Comparison of ENCODE assay signal across 9 cellular contexts in the genomic region with DNA sequence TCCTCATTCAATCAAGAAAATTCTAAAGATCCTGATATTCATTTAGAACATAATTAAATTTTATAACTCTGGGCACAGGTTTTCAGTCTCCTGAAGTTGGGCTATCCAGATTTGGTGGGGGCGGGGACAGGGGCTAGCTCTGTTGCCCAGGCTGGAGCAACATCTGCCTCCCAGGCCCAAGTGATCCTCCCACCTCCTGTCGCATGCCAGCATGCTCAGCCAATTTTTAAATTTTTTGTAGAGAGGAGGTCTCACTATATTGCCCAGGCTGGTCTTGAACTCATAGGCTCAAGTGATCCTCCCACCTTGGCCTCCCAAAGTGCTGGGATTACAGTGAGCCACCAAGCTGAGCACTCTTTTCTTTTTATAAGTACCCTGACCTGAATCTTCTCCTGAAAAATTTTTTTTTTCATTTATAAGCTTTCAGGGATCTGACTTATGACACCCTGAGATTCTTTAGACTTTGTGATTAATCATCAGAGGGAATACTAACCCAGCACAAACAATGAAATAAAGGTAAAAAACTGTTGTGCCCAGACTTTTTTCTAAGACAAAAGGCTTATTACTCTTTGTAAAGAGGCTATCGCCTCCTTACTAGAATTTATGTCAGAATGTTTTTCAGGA.
A peak's percentile ranks its signal among the peaks of the same experiment; 100 is the strongest.
DNase-seq lines count a peak whose midpoint lies in the region; ATAC-seq and TF ChIP-seq lines count a peak whose summit lies in the region.
"Had no signal": no experiment of that assay in that cellular context is flagged by ENCODE, and none has a peak within 500 bp of the region (broad histone marks: within the 10 kb centered on the region; RNA-seq: fewer than 3 reads in every experiment).

No MANE protein-coding gene starts in this region.

- CTCF ChIA-PET in Calu3 (lab: Charles Lee) (interaction anchor here (0.8 to 1.2 kb wide), 3 partner anchors 25 to 47 kb away, joined by 3 to 6 read pairs (median 4); no protein-coding TSS in a partner anchor), PC-9 (lab: Charles Lee) (interaction anchor here (0.6 to 1.6 kb wide), 2 partner anchors 7 to 203 kb away, joined by 3 to 9 read pairs; no protein-coding TSS in a partner anchor)

- H3K36me3 Mint-ChIP-seq in Calu3 (ENCODE audit: insufficient read depth, unreplicated experiment), result peaks cover 43% of the 10 kb centered on the region

- H3K27me3 Mint-ChIP-seq in Calu3 (ENCODE audit: unreplicated experiment), result no peaks in the 10 kb centered on the region

- no peaks in the 10 kb centered on the region for H3K9me3 Mint-ChIP-seq in Calu3 (ENCODE audit: low read depth, unreplicated experiment)

- H4K20me1 ChIP-seq in PC-9 (ENCODE audit: insufficient read depth) (no peaks in the 10 kb centered on the region), osteoblast (ENCODE audit: insufficient read depth, low read length) (no peaks in the 10 kb centered on the region)

- no peaks in the 10 kb centered on the region for H3K9me2 ChIP-seq in PC-9 (ENCODE audit: insufficient read depth)

- H3K4me1 Mint-ChIP-seq in Calu3 (ENCODE audit: low read depth, unreplicated experiment), result peaks cover 16% of the 10 kb centered on the region

- peak overlapping the region; percentile 84 for H3K4me2 ChIP-seq in PC-9
- peak overlapping the region; percentile 86 for H3K4me2 ChIP-seq in osteoblast (ENCODE audit: insufficient read depth, low read length)

- ATAC-seq in HG03039 (IDR thresholded peaks at IDR 0.05; ENCODE audit: unreplicated experiment), result no peak

- POLR2A ChIA-PET in PC-9 (lab: Charles Lee; ENCODE audit: unreplicated experiment), result interaction anchor here (0.5 to 1.8 kb wide), 3 partner anchors 12 to 339 kb away, joined by 3 to 18 read pairs (median 7); no protein-coding TSS in a partner anchor

- TF ChIP-seq CTCF in Calu3 (IDR thresholded peaks at IDR 0.05; ENCODE audit: unreplicated experiment), result no peak
- no peak; the same call in 1 of the 2 replicates for TF ChIP-seq CTCF in PC-9 (conservative IDR thresholded peaks at IDR 0.05)
- TF ChIP-seq CTCF in choroid plexus epithelial cell (conservative IDR thresholded peaks at IDR 0.05; ENCODE audit: low read depth, low read length), result no peak
- TF ChIP-seq CTCF in osteoblast (IDR thresholded peaks at IDR 0.05; ENCODE audit: extremely low read depth, low read depth, low read length), result no peak

- H2AFZ ChIP-seq in PC-9, result no peak overlapping the region
- no peak overlapping the region for H2AFZ ChIP-seq in osteoblast (ENCODE audit: low read length)

- H3K27ac ChIP-seq in PC-9 (peak overlapping the region; percentile 99), osteoblast (ENCODE audit: low read depth, low read length) (peak overlapping the region; percentile 99)

- DNase-seq in Calu3 (peak; percentile 34), PC-9 (peak in 1 of 2 experiments; percentile 80), choroid plexus epithelial cell (ENCODE audit: low read depth) (peak; percentile 70), osteoblast (ENCODE audit: insufficient read length, low spot score, missing footprints) (no peak), KG1 (lab: John Stamatoyannopoulos, UW) (no peak), AG08396 (ENCODE audit: low spot score) (no peak), GM03348 (ENCODE audit: low spot score) (no peak)
- DNase-seq: GOT3 had no signal

- H3K27me3 ChIP-seq in PC-9 (ENCODE audit: insufficient read depth, low read depth) (no peaks in the 10 kb centered on the region), osteoblast (ENCODE audit: insufficient read depth, low read length) (no peaks in the 10 kb centered on the region)

- no TSS peak for BruUV-seq in Calu3 (replicated peaks; lab: Mats Ljungman, UMichigan)
- no TSS peak for BruUV-seq in PC-9 (replicated peaks; lab: Mats Ljungman, UMichigan)

- no peaks in the 10 kb centered on the region for H3K9me3 ChIP-seq in PC-9 (ENCODE audit: insufficient read depth, low read depth)
- no peaks in the 10 kb centered on the region for H3K9me3 ChIP-seq in osteoblast (ENCODE audit: low read depth, low read length)

- H3K4me1 ChIP-seq in PC-9 (replicated peaks; ENCODE audit: insufficient read depth) (peaks cover 96% of the 10 kb centered on the region), osteoblast (ENCODE audit: insufficient read depth, low read length) (peaks cover 59% of the 10 kb centered on the region)

- H3F3A ChIP-seq in PC-9 (ENCODE audit: insufficient read depth, low read depth), result peaks cover 85% of the 10 kb centered on the region

- peak overlapping the region; percentile 49 for H3K4me3 Mint-ChIP-seq in Calu3 (ENCODE audit: low read depth, unreplicated experiment)

- peaks cover 71% of the 10 kb centered on the region for H3K79me2 ChIP-seq in PC-9 (ENCODE audit: low read depth)
- H3K79me2 ChIP-seq in osteoblast (ENCODE audit: insufficient read depth, low read length), result peaks cover 44% of the 10 kb centered on the region

- peak overlapping the region; percentile 97 for H3K27ac Mint-ChIP-seq in Calu3 (ENCODE audit: unreplicated experiment)

- H3K36me3 ChIP-seq in PC-9 (ENCODE audit: low read depth) (peaks cover 5% of the 10 kb centered on the region; the same call in 1 of the 2 replicates), osteoblast (ENCODE audit: insufficient read depth, low read length) (no peaks in the 10 kb centered on the region)

- intact Hi-C loops in Calu3 (cut with micrococcal nuclease; ENCODE audit: unreplicated experiment) (no loop called here), PC-9 (cut with micrococcal nuclease; ENCODE audit: unreplicated experiment) (no loop called here)

- H3K4me3 ChIP-seq in PC-9 (peak overlapping the region; percentile 51), choroid plexus epithelial cell (ENCODE audit: low read depth, low read length) (no peak overlapping the region), osteoblast (ENCODE audit: insufficient read depth, low read length) (peak overlapping the region; percentile 61)

Comparison
In these comparisons a context has a peak if more than half of its experiments do, and no peak if none do; other contexts are left out.
1. DNase-seq: peak in Calu3 (single experiment) and choroid plexus epithelial cell (single experiment); none in osteoblast (single experiment), KG1 (single experiment), AG08396 (single experiment) and GM03348 (single experiment).